In the genomic region with DNA sequence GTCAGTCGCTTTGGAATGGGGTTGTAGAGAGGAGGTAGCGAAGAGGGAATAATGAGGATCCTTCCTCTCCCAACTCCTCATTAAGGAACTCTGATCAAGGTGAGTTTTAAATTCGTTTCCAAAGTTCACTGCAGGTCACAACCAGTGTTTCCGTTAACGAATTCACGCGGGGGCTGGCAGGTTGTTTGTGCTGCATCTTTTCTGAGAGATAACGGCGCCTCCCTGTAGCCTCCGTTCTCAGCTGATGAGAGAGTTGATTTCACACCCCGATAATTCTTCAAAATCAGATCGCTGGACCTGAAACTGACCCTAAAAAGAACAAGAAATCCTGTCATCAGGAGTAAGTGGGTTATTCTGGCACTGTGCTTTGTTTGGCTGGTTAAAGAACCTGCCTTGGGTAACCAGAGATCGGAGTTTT, we compare ENCODE assay signal across 9 cellular contexts. TPM values are rescaled to one million over a fixed set of nuclear protein-coding genes. Genes with fewer than 3 reads are reported as not detected.
A peak's percentile ranks its signal among the peaks of the same experiment; 100 is the strongest.
DNase-seq lines count a peak whose midpoint lies in the region; ATAC-seq, FAIRE-seq and TF ChIP-seq lines count a peak whose summit lies in the region.
"Had no signal": no experiment of that assay in that cellular context is flagged by ENCODE, and none has a peak within 500 bp of the region (broad histone marks: within the 10 kb centered on the region; RNA-seq: fewer than 3 reads in every experiment).

No MANE protein-coding gene starts in this region.

- peak overlapping the region; percentile 63 for H2AFZ ChIP-seq in GM12878 (ENCODE audit: control insufficient read depth, low read depth, low read length)

- H3K4me3 Mint-ChIP-seq in nephron, result peak overlapping the region; percentile 67 to 75 (median 70)

- DNase-seq in EL (peak; percentile 13), NB4 (ENCODE audit: low read depth) (no peak), GM12878 (ENCODE audit: low read depth, low spot score) (no peak), urothelium cell line (ENCODE audit: low spot score) (no peak), mucosa of descending colon (no peak), substantia nigra (lab: John Stamatoyannopoulos, UW) (no peak)

- H3K9me3 ChIP-seq in GM12878 (replicated peaks; ENCODE audit: control insufficient read depth, insufficient read depth, low read length) (no peaks in the 10 kb centered on the region), mucosa of descending colon (no peaks in the 10 kb centered on the region)
- H3K9me3 ChIP-seq: SJSA1 had no signal

- CTCF ChIA-PET in GM12878 (lab: Yijun Ruan, JAX), result interaction anchor here (0.9 to 2.2 kb wide), 11 partner anchors 9 to 241 kb away, joined by 3 to 11 read pairs (median 4); no protein-coding TSS in a partner anchor

- intact Hi-C loops in GM12878 (cut with micrococcal nuclease; ENCODE audit: unreplicated experiment) (no loop called here), mucosa of descending colon (cut with DNase I, micrococcal nuclease) (no loop called here)

- peak overlapping the region; percentile 55; the same call in 1 of the 2 replicates for H3K9ac ChIP-seq in GM12878 (ENCODE audit: control insufficient read depth, insufficient read depth, low read length)

- no peaks in the 10 kb centered on the region for H4K20me1 ChIP-seq in GM12878 (ENCODE audit: control insufficient read depth, insufficient read depth)

- FAIRE-seq in GM12878 (lab: Jason Lieb, UNC), result no peak
- FAIRE-seq in urothelium cell line (lab: Jason Lieb, UNC), result no peak

- H3K36me3 Mint-ChIP-seq in nephron (ENCODE audit: low read depth), result no peaks in the 10 kb centered on the region

- no peak for TF ChIP-seq EP300 in GM12878 (IDR thresholded peaks at IDR 0.05; ENCODE audit: borderline replicate concordance in 1 of 2, control insufficient read depth in 1 of 2, low read depth in 2 of 2, low read length in 2 of 2)

- no peaks in the 10 kb centered on the region for H3K9me3 Mint-ChIP-seq in nephron

- H3K36me3 ChIP-seq in GM12878 (ENCODE audit: control insufficient read depth in 2 of 2, insufficient read depth in 2 of 2, low read length in 1 of 2), result no peaks in the 10 kb centered on the region
- no peaks in the 10 kb centered on the region for H3K36me3 ChIP-seq in mucosa of descending colon (ENCODE audit: low read depth)
- H3K36me3 ChIP-seq: SJSA1 had no signal

- in situ Hi-C loops in GM12878 (cut with MboI), result loop anchor here (5.0 kb wide), 1 partner anchor 220 kb away; no protein-coding TSS in a partner anchor

- H3K79me2 ChIP-seq in GM12878 (ENCODE audit: control insufficient read depth, insufficient read depth, low read length), result no peaks in the 10 kb centered on the region

- TF ChIP-seq POLR2A in NB4 (IDR thresholded peaks at IDR 0.05; ENCODE audit: extremely low read depth, insufficient read length), result no peak
- TF ChIP-seq POLR2A in GM12878 (IDR thresholded peaks at IDR 0.05; ENCODE audit: low read depth, low read length), result no peak

- WGBS in GM12878 (ENCODE audit: insufficient coverage, insufficient replicate concordance, low lambda C conversion rate, missing lambda C conversion rate), result 4% methylated on average over 13 of the region's 13 CpGs

- BruUV-seq in GM12878 (replicated peaks; lab: Mats Ljungman, UMichigan), result no TSS peak

- peaks cover 34% of the 10 kb centered on the region for H3K4me1 Mint-ChIP-seq in nephron

- H3K4me1 ChIP-seq in GM12878 (ENCODE audit: control insufficient read depth, insufficient read depth, low read length) (peaks cover 8% of the 10 kb centered on the region; the same call in 1 of the 2 replicates), mucosa of descending colon (ENCODE audit: low read depth) (peaks cover 9% of the 10 kb centered on the region)

- RAD21 ChIA-PET in GM12878 (lab: Charles Lee; ENCODE audit: unreplicated experiment), result interaction anchor here (0.8 to 2.1 kb wide), 12 partner anchors 8 to 237 kb away, joined by 3 to 8 read pairs (median 4); no protein-coding TSS in a partner anchor

- POLR2A ChIA-PET in GM12878 (lab: Charles Lee), result interaction anchor here (1.1 to 1.6 kb wide), 5 partner anchors 11 to 240 kb away, joined by 3 to 4 read pairs (median 3); no protein-coding TSS in a partner anchor

- H3K27ac ChIP-seq in GM12878 (ENCODE audit: control insufficient read depth, insufficient read depth) (no peak overlapping the region), substantia nigra (ENCODE audit: low read depth, low read length, poor library complexity, severe bottlenecking) (no peak overlapping the region)
- H3K27ac ChIP-seq: SJSA1 had no signal

- SMC1A ChIA-PET in GM12878 (lab: Charles Lee; ENCODE audit: uncharacterized antibody, unreplicated experiment), result interaction anchor here (0.6 to 5.0 kb wide), 13 partner anchors 10 to 241 kb away, joined by 3 to 37 read pairs (median 5); a partner anchor contains a TSS

- no peak for TF ChIP-seq RAD21 in GM12878 (IDR thresholded peaks at IDR 0.05; ENCODE audit: insufficient read depth, low read depth, low read length)

- peaks cover 89% of the 10 kb centered on the region for H3K27me3 Mint-ChIP-seq in nephron (ENCODE audit: low read depth)

- H3K27me3 ChIP-seq in GM12878 (replicated peaks in 1 of 2; ENCODE audit: control insufficient read depth in 2 of 2, insufficient read depth in 2 of 2, low read length in 1 of 2), result no peaks in the 10 kb centered on the region

- peak; percentile 24 for ATAC-seq in GM12878
- ATAC-seq in mucosa of descending colon, result no peak
- no peak for ATAC-seq in GM21786 (IDR thresholded peaks at IDR 0.05; ENCODE audit: unreplicated experiment)

- peak overlapping the region; percentile 95 for H3K4me2 ChIP-seq in GM12878 (ENCODE audit: control insufficient read depth, insufficient read depth)

- H3K27ac Mint-ChIP-seq in nephron, result no peak overlapping the region

- TF ChIP-seq CTCF in NB4 (IDR thresholded peaks at IDR 0.05; ENCODE audit: low read depth, low read length), result no peak
- no peak for TF ChIP-seq CTCF in GM12878 (IDR thresholded peaks at IDR 0.05 in 2 of 3, conservative IDR thresholded peaks at IDR 0.05 in 1 of 3; ENCODE audit: control insufficient read depth in 2 of 3, extremely low read depth in 1 of 3, insufficient read depth in 1 of 3, low read depth in 3 of 3, low read length in 3 of 3)
- no peak for TF ChIP-seq CTCF in nephron (IDR thresholded peaks at IDR 0.05; ENCODE audit: unreplicated experiment in 3 of 3)
- no peak for TF ChIP-seq CTCF in mucosa of descending colon (IDR thresholded peaks at IDR 0.05)

- peak overlapping the region; percentile 63 for H3K4me3 ChIP-seq in NB4 (ENCODE audit: low read depth, low read length)
- H3K4me3 ChIP-seq in GM12878, result peak overlapping the region; percentile 83
- no peak overlapping the region for H3K4me3 ChIP-seq in mucosa of descending colon
- H3K4me3 ChIP-seq: SJSA1 had no signal

TF ChIP-seq in GM12878, 131 proteins besides CTCF, POLR2A, EP300 and RAD21:
- TF ChIP-seq BMI1 (IDR thresholded peaks at IDR 0.05; ENCODE audit: borderline replicate concordance) (0 out of 2 replicates have a peak, but pooled peaks have one; percentile 44), POLR2AphosphoS5 (IDR thresholded peaks at IDR 0.05; ENCODE audit: low read length) (no peak)
TF ChIP-seq in GM12878: peak in this region for 1.

RNA-seq across cellular contexts. Expression of a gene that starts 33.2 kb away (rescaled TPM):
- total RNA-seq in GM12878 (2013; cell fraction: nucleolus; rRNA removed), result 134 and 147 TPM in 2 replicates
- total RNA-seq in GM12878 (2014; rRNA removed) (17.2 and 17.3 TPM in 2 replicates), GM12878 (2014; rRNA removed; fragmentation: Illumina TruSeq; extraction: Trizol) (19.5 and 20.9 TPM in 2 replicates), GM12878 (2021) (26.1 and 27.8 TPM in 2 replicates), mucosa of descending colon (10 to 100 TPM; 48.0 to 55.1 (median 48.7) TPM)
- polyA plus RNA-seq in GM12878 (2011; ENCODE audit: low read depth), result 22.1 TPM
- polyA plus RNA-seq in GM12878 (2011; rRNA removed) (74.7 and 80.5 TPM in 2 replicates), GM12878 (2014; fragmentation: Illumina TruSeq; extraction: Trizol) (25.1 and 25.2 TPM in 2 replicates), GM12878 (2014; fragmentation: Nextera tagmentation; extraction: Ambion mirVana) (10 to 100 TPM; 15.9 to 22.2 TPM), GM12878 (2014; rRNA removed) (19.5 and 19.6 TPM in 2 replicates), GM12878 (2016; fragmentation: Nextera tagmentation; extraction: Ambion mirVana) (10 to 100 TPM; 13.6 to 14.7 TPM)
- polyA plus RNA-seq in GM12878 (2011; cell fraction: cytosol; rRNA removed), result 40.4 and 44.5 TPM in 2 replicates
- 82.7 and 117 TPM in 2 replicates for polyA plus RNA-seq in GM12878 (2011; cell fraction: nucleus; rRNA removed)
- polyA plus RNA-seq in GM12878 (2012), result 26.4 and 31.9 TPM in 2 replicates
- polyA minus RNA-seq in GM12878 (2011; rRNA and poly(A)+ RNA removed), result 59.7 and 127 TPM in 2 replicates
- 9.1 and 15.6 TPM in 2 replicates for polyA minus RNA-seq in GM12878 (2011; cell fraction: cytosol; rRNA and poly(A)+ RNA removed)
- 41.1 and 44.0 TPM in 2 replicates for polyA minus RNA-seq in GM12878 (2011; cell fraction: nucleus; rRNA and poly(A)+ RNA removed)

RNA-seq across cellular contexts. Expression of a gene that starts 51.1 kb away (rescaled TPM):
- total RNA-seq in GM12878 (2013; cell fraction: nucleolus; rRNA removed), result 227 and 232 TPM in 2 replicates
- total RNA-seq in GM12878 (2014; rRNA removed), result 24.7 and 28.3 TPM in 2 replicates
- total RNA-seq in GM12878 (2014; rRNA removed; fragmentation: Illumina TruSeq; extraction: Trizol), result 26.3 and 27.5 TPM in 2 replicates
- total RNA-seq in GM12878 (2021), result 28.5 and 32.7 TPM in 2 replicates
- polyA plus RNA-seq in GM12878 (2011; ENCODE audit: low read depth), result 17.7 TPM
- polyA plus RNA-seq in GM12878 (2011; rRNA removed), result 70.8 and 76.4 TPM in 2 replicates
- 54.8 and 60.3 TPM in 2 replicates for polyA plus RNA-seq in GM12878 (2011; cell fraction: cytosol; rRNA removed)
- 226 and 267 TPM in 2 replicates for polyA plus RNA-seq in GM12878 (2011; cell fraction: nucleus; rRNA removed)
- polyA plus RNA-seq in GM12878 (2012), result 20.4 and 30.9 TPM in 2 replicates
- polyA plus RNA-seq in GM12878 (2014; fragmentation: Illumina TruSeq; extraction: Trizol), result 29.8 and 31.7 TPM in 2 replicates
- polyA plus RNA-seq in GM12878 (2014; fragmentation: Nextera tagmentation; extraction: Ambion mirVana), result 10 to 100 TPM; 14.7 to 30.9 TPM
- polyA plus RNA-seq in GM12878 (2014; rRNA removed), result 25.9 and 29.4 TPM in 2 replicates
- 10 to 100 TPM; 16.3 to 16.7 TPM for polyA plus RNA-seq in GM12878 (2016; fragmentation: Nextera tagmentation; extraction: Ambion mirVana)
- polyA minus RNA-seq in GM12878 (2011; rRNA and poly(A)+ RNA removed), result 117 TPM in 2 replicates
- 14.4 and 20.5 TPM in 2 replicates for polyA minus RNA-seq in GM12878 (2011; cell fraction: cytosol; rRNA and poly(A)+ RNA removed)
- polyA minus RNA-seq in GM12878 (2011; cell fraction: nucleus; rRNA and poly(A)+ RNA removed), result 83.3 and 115 TPM in 2 replicates
- 10 to 100 TPM in 1 of 3 donors, 1 to 10 TPM in 2; 7.0 to 12.6 (median 9.2) TPM for total RNA-seq in mucosa of descending colon
